In the genomic region with DNA sequence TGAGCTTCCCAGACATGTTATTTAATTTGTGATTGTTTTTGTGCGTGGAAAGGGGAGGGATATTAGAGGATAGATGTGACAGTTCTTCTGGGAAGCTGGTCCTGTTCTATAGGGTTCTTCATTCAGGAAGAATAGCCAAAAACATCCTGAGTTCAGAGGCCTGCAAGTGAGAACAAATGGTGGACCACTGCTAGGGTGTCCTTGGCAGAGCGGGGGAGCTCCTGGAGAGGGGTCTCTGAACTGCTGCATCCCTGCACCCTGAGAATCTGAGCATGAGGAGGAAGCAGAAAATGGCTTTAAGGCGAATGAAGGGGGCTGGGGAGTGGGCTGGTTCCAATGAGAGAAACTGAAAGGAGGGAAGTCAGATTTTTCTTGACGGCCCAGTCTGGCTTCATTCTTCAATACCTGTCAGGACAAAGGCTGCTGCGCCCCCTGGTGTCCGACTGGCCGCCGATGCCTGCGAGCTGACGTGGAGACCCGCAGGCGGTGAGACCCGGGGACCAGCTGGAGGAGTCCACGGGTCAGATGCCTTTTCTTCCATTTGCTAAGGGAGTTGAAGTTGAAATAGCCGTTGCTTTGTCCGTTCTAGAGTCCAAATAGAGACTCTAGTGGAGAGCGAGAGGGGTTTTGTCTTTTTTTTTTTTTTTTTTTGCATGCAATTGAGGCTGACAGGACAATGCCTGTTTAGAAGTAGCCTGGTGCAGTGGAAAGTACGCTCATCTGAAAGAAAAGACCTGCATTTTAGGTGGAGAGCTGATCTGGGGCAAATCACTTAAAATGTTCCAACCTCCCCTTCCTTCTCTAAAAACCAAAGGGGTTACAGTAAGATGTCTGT, we compare ENCODE assay signal across 7 cellular contexts. TPM values are rescaled to one million over a fixed set of nuclear protein-coding genes. Genes with fewer than 3 reads are reported as not detected.
DNase-seq lines count a peak whose midpoint lies in the region; ATAC-seq and TF ChIP-seq lines count a peak whose summit lies in the region.

No MANE protein-coding gene starts in this region.

- no peaks in the 10 kb centered on the region for H3K36me3 ChIP-seq in ascending aorta
- no peaks in the 10 kb centered on the region for H3K36me3 ChIP-seq in skeletal muscle satellite cell (ENCODE audit: insufficient read depth, low read length)

- intact Hi-C loops in ascending aorta (cut with DNase I): loop anchor here (1.0 to 10.0 kb wide), 9 partner anchors 256 to 1319 kb away; a partner anchor contains a TSS

- H3K36me3 Mint-ChIP-seq in T-helper 2 cell treated with Interferon-gamma antibody and Interleukin-4, amounts not matched to agents 5 μg/mL and 100 μg/mL, for 36 hours (ENCODE audit: low read depth): no peaks in the 10 kb centered on the region

- peak overlapping the region; percentile 87 to 90 for H3K27ac ChIP-seq in ascending aorta

- H3K9me3 ChIP-seq in ascending aorta: no peaks in the 10 kb centered on the region
- no peaks in the 10 kb centered on the region for H3K9me3 ChIP-seq in skeletal muscle satellite cell (replicated peaks; ENCODE audit: low read length)

- no peak overlapping the region for H3K27ac Mint-ChIP-seq in T-helper 2 cell treated with Interferon-gamma antibody and Interleukin-4, amounts not matched to agents 5 μg/mL and 100 μg/mL, for 36 hours

- TF ChIP-seq POLR2A in GM18505 (IDR thresholded peaks at IDR 0.05; ENCODE audit: borderline replicate concordance, extremely low read depth, insufficient read depth, insufficient read length): no peak

- peak overlapping the region; percentile 72 for H3K4me2 ChIP-seq in skeletal muscle satellite cell (ENCODE audit: low read length)

- ATAC-seq in GM18505 (IDR thresholded peaks at IDR 0.05; ENCODE audit: unreplicated experiment) (peak; percentile 88), HG02759 (IDR thresholded peaks at IDR 0.05; ENCODE audit: unreplicated experiment) (peak; percentile 90)

- peaks cover 50% of the 10 kb centered on the region for H3K27me3 Mint-ChIP-seq in T-helper 2 cell treated with Interferon-gamma antibody and Interleukin-4, amounts not matched to agents 5 μg/mL and 100 μg/mL, for 36 hours (ENCODE audit: low read depth)

- no peak overlapping the region for H3K9ac ChIP-seq in skeletal muscle satellite cell (ENCODE audit: low read depth, low read length)

- peaks cover 14 to 35% of the 10 kb centered on the region in 2 donors for H3K4me1 ChIP-seq in ascending aorta
- H3K4me1 ChIP-seq in skeletal muscle satellite cell (ENCODE audit: control insufficient read depth, insufficient read depth, low read length): peaks cover 10% of the 10 kb centered on the region

- H3K27me3 ChIP-seq in ascending aorta (no peaks in the 10 kb centered on the region), skeletal muscle satellite cell (ENCODE audit: control insufficient read depth, insufficient read depth, low read length) (peaks cover 70% of the 10 kb centered on the region)

- H3K4me3 ChIP-seq in ascending aorta (peak overlapping the region; percentile 18 to 68), skeletal muscle satellite cell (ENCODE audit: low read length) (peak overlapping the region; percentile 45)

- DNase-seq in NCI-H1436 treated with DMSO at 0.1 percent for 48 hours (lab: John Stamatoyannopoulos, UW): peak; percentile 35
- peak; percentile 60 for DNase-seq in T-helper 2 cell treated with Interferon-gamma antibody and Interleukin-4, amounts not matched to agents 5 μg/mL and 100 μg/mL, for 36 hours (ENCODE audit: low spot score)
- DNase-seq in ascending aorta (ENCODE audit: low spot score in 2 of 2): peak; percentile 49 to 96
- peak; percentile 76 for DNase-seq in hepatic stellate cell (ENCODE audit: low spot score)

- no peak overlapping the region for H3K4me3 Mint-ChIP-seq in T-helper 2 cell treated with Interferon-gamma antibody and Interleukin-4, amounts not matched to agents 5 μg/mL and 100 μg/mL, for 36 hours

- H3K4me1 Mint-ChIP-seq in T-helper 2 cell treated with Interferon-gamma antibody and Interleukin-4, amounts not matched to agents 5 μg/mL and 100 μg/mL, for 36 hours (ENCODE audit: low read depth): peaks cover 2% of the 10 kb centered on the region

- H3K9me3 Mint-ChIP-seq in T-helper 2 cell treated with Interferon-gamma antibody and Interleukin-4, amounts not matched to agents 5 μg/mL and 100 μg/mL, for 36 hours: no peaks in the 10 kb centered on the region

- peak; percentile 87 to 96 (median 90) for TF ChIP-seq CTCF in ascending aorta (IDR thresholded peaks at IDR 0.05)

RNA-seq across cellular contexts. Expression of a gene that starts 39.5 kb away (rescaled TPM):
- 99.9 TPM for total RNA-seq in ascending aorta
- 37.1 and 39.5 TPM in 2 replicates for total RNA-seq in skeletal muscle satellite cell (2012; rRNA removed)

Comparison
In these comparisons a context has a peak if more than half of its experiments do, and no peak if none do; other contexts are left out.
1. Peak in every context shown above with its lines: DNase-seq, ATAC-seq, H3K4me3 ChIP-seq and H3K27ac ChIP-seq.